25 cellular contexts compared by ENCODE assay signal in genomic region chr20:49543071-49543857, GRCh38. TPM values are rescaled to one million over a fixed set of nuclear protein-coding genes. Genes with fewer than 3 reads are reported as not detected.
DNase-seq lines count a peak whose midpoint lies in the region; ATAC-seq and TF ChIP-seq lines count a peak whose summit lies in the region.
"Had no signal": no experiment of that assay in that cellular context is flagged by ENCODE, and none has a peak within 500 bp of the region (broad histone marks: within the 10 kb centered on the region; RNA-seq: fewer than 3 reads in every experiment).

No MANE protein-coding gene starts in this region.

- H3K9ac ChIP-seq in adipocyte (ENCODE audit: low read length), result peak overlapping the region; percentile 41

- no peaks in the 10 kb centered on the region for H3K27me3 Mint-ChIP-seq in T-helper 2 cell treated with Interferon-gamma antibody and Interleukin-4, amounts not matched to agents 5 μg/mL and 100 μg/mL, for 36 hours (ENCODE audit: low read depth)
- no peaks in the 10 kb centered on the region for H3K27me3 Mint-ChIP-seq in osteocyte (ENCODE audit: unreplicated experiment)

- no peak overlapping the region for H3K4me3 ChIP-seq in adipocyte (ENCODE audit: low read length)
- H3K4me3 ChIP-seq: gastrocnemius medialis, GM23338, ovary, thyroid gland had no signal

- H3K36me3 ChIP-seq in adipocyte (ENCODE audit: control insufficient read depth, insufficient read depth, low read length, severe bottlenecking), result peaks cover 82% of the 10 kb centered on the region
- H3K36me3 ChIP-seq: gastrocnemius medialis, ovary, thyroid gland had no signal

- H3K9me3 Mint-ChIP-seq in T-helper 2 cell treated with Interferon-gamma antibody and Interleukin-4, amounts not matched to agents 5 μg/mL and 100 μg/mL, for 36 hours, result peaks cover 11% of the 10 kb centered on the region
- peaks cover 3% of the 10 kb centered on the region for H3K9me3 Mint-ChIP-seq in osteocyte (ENCODE audit: unreplicated experiment)
- H3K9me3 Mint-ChIP-seq: GM23338 had no signal

- H3K36me3 Mint-ChIP-seq in T-helper 2 cell treated with Interferon-gamma antibody and Interleukin-4, amounts not matched to agents 5 μg/mL and 100 μg/mL, for 36 hours (ENCODE audit: low read depth), result peaks cover 66% of the 10 kb centered on the region
- peaks cover 47% of the 10 kb centered on the region for H3K36me3 Mint-ChIP-seq in osteocyte (ENCODE audit: unreplicated experiment)
- H3K36me3 Mint-ChIP-seq: natural killer cell had no signal

- no peaks in the 10 kb centered on the region for H3K9me3 ChIP-seq in adipocyte (ENCODE audit: control insufficient read depth, low read length)
- H3K9me3 ChIP-seq: gastrocnemius medialis, ovary, thyroid gland had no signal

- TF ChIP-seq CTCF in osteocyte (IDR thresholded peaks at IDR 0.05), result no peak

- no peaks in the 10 kb centered on the region for H3K27me3 ChIP-seq in adipocyte (replicated peaks; ENCODE audit: control insufficient read depth, insufficient read depth, low read length)
- H3K27me3 ChIP-seq: gastrocnemius medialis, ovary, thyroid gland had no signal

- H3K27ac Mint-ChIP-seq in T-helper 2 cell treated with Interferon-gamma antibody and Interleukin-4, amounts not matched to agents 5 μg/mL and 100 μg/mL, for 36 hours, result peak overlapping the region; percentile 32
- H3K27ac Mint-ChIP-seq in osteocyte (ENCODE audit: unreplicated experiment), result peak overlapping the region; percentile 31
- H3K27ac Mint-ChIP-seq: GM23338, natural killer cell had no signal

- H3K4me1 ChIP-seq in adipocyte (ENCODE audit: control insufficient read depth, insufficient read depth, low read length), result peaks cover 3% of the 10 kb centered on the region
- H3K4me1 ChIP-seq: gastrocnemius medialis, thyroid gland had no signal

- no peak for DNase-seq in T-helper 2 cell treated with Interferon-gamma antibody and Interleukin-4, amounts not matched to agents 5 μg/mL and 100 μg/mL, for 36 hours (ENCODE audit: low spot score)
- DNase-seq in T-helper 2 cell, result no peak
- DNase-seq in ELF-1 (ENCODE audit: low read depth, low spot score), result peak; percentile 32
- DNase-seq in adipocyte (ENCODE audit: low read depth), result no peak
- DNase-seq in osteocyte (ENCODE audit: extremely low spot score, unreplicated experiment), result no peak
- DNase-seq: 8988T; activated gamma-delta T cell; amniotic stem cell; CD4-positive, alpha-beta memory T cell; gastrocnemius medialis; KG1; MM.1S; natural killer cell; NCI-H1417 treated with DMSO at 0.1 percent for 48 hours; NCI-H446; ovary; stimulated activated CD4-positive, alpha-beta T cell treated with anti-CD3 and anti-CD28 coated beads, Interleukin-4, amount 100 ng/mL, for 24 hours; stimulated activated naive CD4-positive, alpha-beta T cell; thyroid gland had no signal

- H3K4me3 Mint-ChIP-seq in T-helper 2 cell treated with Interferon-gamma antibody and Interleukin-4, amounts not matched to agents 5 μg/mL and 100 μg/mL, for 36 hours, result no peak overlapping the region
- H3K4me3 Mint-ChIP-seq in osteocyte (ENCODE audit: unreplicated experiment), result no peak overlapping the region
- H3K4me3 Mint-ChIP-seq: CD4-positive, alpha-beta memory T cell; GM23338; natural killer cell had no signal

- H3K4me1 Mint-ChIP-seq in T-helper 2 cell treated with Interferon-gamma antibody and Interleukin-4, amounts not matched to agents 5 μg/mL and 100 μg/mL, for 36 hours (ENCODE audit: low read depth), result peaks cover 25% of the 10 kb centered on the region
- H3K4me1 Mint-ChIP-seq in osteocyte (ENCODE audit: unreplicated experiment), result peaks cover 8% of the 10 kb centered on the region
- H3K4me1 Mint-ChIP-seq: GM23338 had no signal

- ATAC-seq in GM18868 (IDR thresholded peaks at IDR 0.05; ENCODE audit: unreplicated experiment) (no peak), GM21360 (IDR thresholded peaks at IDR 0.05; ENCODE audit: unreplicated experiment) (no peak), GM18909 (IDR thresholded peaks at IDR 0.05; ENCODE audit: poor library complexity, unreplicated experiment) (no peak)
- ATAC-seq: gastrocnemius medialis, natural killer cell had no signal

RNA-seq across cellular contexts. Expression of gene PTGIS, which starts 24.7 kb away (rescaled TPM):
- total RNA-seq in osteocyte, result 67.6 and 72.1 TPM in 2 replicates
- total RNA-seq: CD4-positive, alpha-beta memory T cell; HT-29; natural killer cell; OCI-LY7 had no signal
